In the genomic region with DNA sequence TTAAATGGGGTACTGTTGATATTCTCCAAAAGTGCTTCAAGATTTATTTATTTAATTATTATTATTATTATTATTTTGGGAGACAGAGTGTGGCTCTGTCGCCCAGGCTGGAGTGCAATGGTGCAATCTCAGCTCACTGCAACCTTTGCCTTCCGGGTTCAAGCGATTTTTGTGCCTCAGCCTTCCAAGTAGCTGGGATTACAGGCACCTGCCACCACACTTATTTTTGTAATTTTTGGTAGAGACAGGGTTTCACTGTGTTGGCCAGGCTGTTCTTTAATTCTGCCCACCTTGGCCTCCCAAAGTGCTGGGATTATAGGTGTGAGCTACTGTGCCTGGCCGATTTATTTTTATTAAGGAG, we compare ENCODE assay signal across 4 cellular contexts. TPM values are rescaled to one million over a fixed set of nuclear protein-coding genes. Genes with fewer than 3 reads are reported as not detected.
DNase-seq lines count a peak whose midpoint lies in the region; ATAC-seq and TF ChIP-seq lines count a peak whose summit lies in the region.
"Not testable (repeated sequence)": the region's sequence is repeated elsewhere in the genome, so short reads cannot be mapped to it uniquely, and the experiment has no call there.

No MANE protein-coding gene starts in this region.

- POLR2A ChIA-PET in CD4-positive, alpha-beta T cell (lab: Charles Lee): not testable (repeated sequence)

- H3K9ac ChIP-seq in Loucy (ENCODE audit: low read depth, low read length, poor library complexity, severe bottlenecking): not testable (repeated sequence)

- H3K9me2 ChIP-seq in Loucy (replicated peaks; ENCODE audit: low read depth, low read length): not testable (repeated sequence)

- intact Hi-C loops in CD4-positive, alpha-beta T cell (cut with DNase I, micrococcal nuclease): loop anchor here in 1 of 2 experiments (10.0 kb wide), 1 partner anchor 132 kb away; no protein-coding TSS in a partner anchor
- intact Hi-C loops in dorsolateral prefrontal cortex (cut with DNase I): not testable (repeated sequence)

- H3K4me2 ChIP-seq in Loucy (ENCODE audit: low read depth, low read length, poor library complexity, severe bottlenecking): peak overlapping the region; percentile 28

- H3K4me1 ChIP-seq in Loucy (ENCODE audit: insufficient read depth, low read length, poor library complexity, severe bottlenecking): peaks cover 48% of the 10 kb centered on the region

- H3K36me3 ChIP-seq in Loucy (ENCODE audit: insufficient read depth, low read length): not testable (repeated sequence)

- not testable (repeated sequence) for H2AFZ ChIP-seq in Loucy (ENCODE audit: low read length)

- not testable (repeated sequence) for H3K27me3 Mint-ChIP-seq in CD4-positive, alpha-beta T cell

- ATAC-seq in CD4-positive, alpha-beta T cell (ENCODE audit: poor library complexity): not testable (repeated sequence)

- peaks cover 95% of the 10 kb centered on the region for H3K4me1 Mint-ChIP-seq in CD4-positive, alpha-beta T cell (ENCODE audit: low read depth)

- CTCF ChIA-PET in CD4-positive, alpha-beta T cell (lab: Charles Lee): not testable (repeated sequence)

- H4K20me1 ChIP-seq in Loucy (ENCODE audit: insufficient read depth, low read length, poor library complexity, severe bottlenecking): peaks cover 80% of the 10 kb centered on the region

- H3K4me3 ChIP-seq in Jurkat, Clone E6-1 (ENCODE audit: low read length): peak overlapping the region; percentile 46
- H3K4me3 ChIP-seq in Loucy (ENCODE audit: low read length, poor library complexity, severe bottlenecking); dorsolateral prefrontal cortex: not testable (repeated sequence)

- not testable (repeated sequence) for H3F3A ChIP-seq in Loucy (ENCODE audit: low read depth)

- DNase-seq in CD4-positive, alpha-beta T cell; dorsolateral prefrontal cortex: not testable (repeated sequence)
- peak; percentile 63 for DNase-seq in Jurkat, Clone E6-1 (ENCODE audit: low read depth, low spot score)

- peak overlapping the region; percentile 79 for H3K27ac Mint-ChIP-seq in CD4-positive, alpha-beta T cell

- not testable (repeated sequence) for H3K27me3 ChIP-seq in CD4-positive, alpha-beta T cell (ENCODE audit: control insufficient read depth, insufficient read depth, low read length); Loucy (ENCODE audit: insufficient read depth, low read length, poor library complexity, severe bottlenecking); dorsolateral prefrontal cortex

- H3K79me2 ChIP-seq in Loucy (ENCODE audit: insufficient read depth, low read length): peaks cover 94% of the 10 kb centered on the region

- H3K4me3 Mint-ChIP-seq in CD4-positive, alpha-beta T cell: not testable (repeated sequence)

- not testable (repeated sequence) for H3K27ac ChIP-seq in CD4-positive, alpha-beta T cell (ENCODE audit: low read depth, low read length)
- peak overlapping the region in 30 of 59 donors; percentile 9 to 78 (median 46) for H3K27ac ChIP-seq in dorsolateral prefrontal cortex

- peaks cover 74% of the 10 kb centered on the region for H3K36me3 Mint-ChIP-seq in CD4-positive, alpha-beta T cell (ENCODE audit: low read depth)

- not testable (repeated sequence) for TF ChIP-seq CTCF in CD4-positive, alpha-beta T cell (IDR thresholded peaks at IDR 0.05); Loucy (conservative IDR thresholded peaks at IDR 0.05; ENCODE audit: low read length); dorsolateral prefrontal cortex (IDR thresholded peaks at IDR 0.05 in 54 of 56, conservative IDR thresholded peaks at IDR 0.05 in 2 of 56; ENCODE audit: low read depth in 1 of 56, partially characterized antibody in 56 of 56)

- H3K9me3 Mint-ChIP-seq in CD4-positive, alpha-beta T cell: not testable (repeated sequence)

- H3K9me3 ChIP-seq in CD4-positive, alpha-beta T cell (ENCODE audit: control insufficient read depth, low read length); Loucy (ENCODE audit: insufficient read depth, low read depth, low read length): not testable (repeated sequence)

RNA-seq across cellular contexts. Expression of gene TCF12, which starts 14.0 kb away (rescaled TPM):
- 10 to 100 TPM; 54.0 TPM for total RNA-seq in CD4-positive, alpha-beta T cell
- polyA plus RNA-seq in Jurkat, Clone E6-1 (2012; ENCODE audit: insufficient read depth, insufficient read length): 98.4 TPM
- total RNA-seq in dorsolateral prefrontal cortex: 100 to 1,000 TPM in 76 of 120 experiments, 10 to 100 TPM in 44; 63.4 to 217 (median 109) TPM
